In genomic region chr1:23528245-23528978, GRCh38 we compare ENCODE assay signal across 8 cellular contexts. TPM values are rescaled to one million over a fixed set of nuclear protein-coding genes. Genes with fewer than 3 reads are reported as not detected.
A peak's percentile ranks its signal among the peaks of the same experiment; 100 is the strongest.
DNase-seq lines count a peak whose midpoint lies in the region; ATAC-seq lines count a peak whose summit lies in the region.

No MANE protein-coding gene starts in this region.

- H3K27me3 Mint-ChIP-seq in activated naive CD8-positive, alpha-beta T cell treated with anti-CD3 and anti-CD28 coated beads for 36 hours: peaks cover 11% of the 10 kb centered on the region

- DNase-seq in DMS 273 treated with DMSO at 0.1 percent for 48 hours (lab: John Stamatoyannopoulos, UW) (peak; percentile 95), MV-4-11 (lab: John Stamatoyannopoulos, UW) (peak; percentile 92), SW 1271 (lab: John Stamatoyannopoulos, UW) (peak; percentile 69 to 78), iris pigment epithelial cell (ENCODE audit: low read depth) (peak; percentile 64)
- peak; percentile 79 for DNase-seq in activated naive CD8-positive, alpha-beta T cell treated with anti-CD3 and anti-CD28 coated beads for 36 hours
- peak; percentile 70 to 78 for DNase-seq in stimulated activated CD4-positive, alpha-beta T cell treated with anti-CD3 and anti-CD28 coated beads, Interleukin-4, amount 100 ng/mL, for 48 hours (ENCODE audit: low read depth in 2 of 2)

- peaks cover 44% of the 10 kb centered on the region for H3K36me3 Mint-ChIP-seq in activated naive CD8-positive, alpha-beta T cell treated with anti-CD3 and anti-CD28 coated beads for 36 hours

- H3K4me3 Mint-ChIP-seq in activated naive CD8-positive, alpha-beta T cell treated with anti-CD3 and anti-CD28 coated beads for 36 hours: peak overlapping the region; percentile 87

- ATAC-seq in GM21529 (IDR thresholded peaks at IDR 0.05; ENCODE audit: unreplicated experiment) (peak; percentile 53), HG02970 (IDR thresholded peaks at IDR 0.05; ENCODE audit: low FRiP score, unreplicated experiment) (no peak)

- H3K27ac Mint-ChIP-seq in activated naive CD8-positive, alpha-beta T cell treated with anti-CD3 and anti-CD28 coated beads for 36 hours: peak overlapping the region; percentile 51

- H3K9me3 Mint-ChIP-seq in activated naive CD8-positive, alpha-beta T cell treated with anti-CD3 and anti-CD28 coated beads for 36 hours: no peaks in the 10 kb centered on the region

- peaks cover 63% of the 10 kb centered on the region for H3K4me1 Mint-ChIP-seq in activated naive CD8-positive, alpha-beta T cell treated with anti-CD3 and anti-CD28 coated beads for 36 hours

RNA-seq across cellular contexts. Expression of gene E2F2, which starts 2.6 kb away (rescaled TPM):
- total RNA-seq in activated naive CD8-positive, alpha-beta T cell treated with anti-CD3 and anti-CD28 coated beads for 36 hours: 10 to 100 TPM; 36.1 to 37.5 TPM

RNA-seq across cellular contexts. Expression of gene ID3, which starts 30.9 kb away (rescaled TPM):
- 10 to 100 TPM; 59.1 to 59.5 TPM for total RNA-seq in activated naive CD8-positive, alpha-beta T cell treated with anti-CD3 and anti-CD28 coated beads for 36 hours

RNA-seq across cellular contexts. Expression of gene ASAP3, which starts 44.4 kb away (rescaled TPM):
- 1 to 10 TPM; 1.2 to 2.2 TPM for total RNA-seq in activated naive CD8-positive, alpha-beta T cell treated with anti-CD3 and anti-CD28 coated beads for 36 hours
